Comparison of ENCODE assay signal across 10 cellular contexts in the genomic region with DNA sequence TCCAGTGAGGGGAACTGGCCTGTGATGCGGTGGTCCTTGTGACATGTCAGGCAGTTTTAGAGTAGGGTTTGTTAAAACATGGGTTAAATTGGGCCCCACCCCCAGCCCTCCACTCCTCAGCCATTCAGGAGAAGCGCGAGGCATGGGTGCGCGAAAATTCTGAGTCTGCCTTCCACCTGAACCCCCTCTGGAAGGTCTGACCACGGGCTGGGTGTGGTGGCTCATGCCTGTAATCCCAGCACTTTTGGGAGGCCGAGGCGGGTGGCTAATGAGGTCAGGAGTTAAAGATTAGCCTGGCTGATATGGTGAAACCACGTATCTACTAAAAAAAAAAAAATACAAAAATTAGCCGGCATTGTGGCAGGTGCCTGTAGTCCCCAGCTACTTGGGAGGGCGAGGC. TPM values are rescaled to one million over a fixed set of nuclear protein-coding genes. Genes with fewer than 3 reads are reported as not detected.
DNase-seq lines count a peak whose midpoint lies in the region; ATAC-seq and TF ChIP-seq lines count a peak whose summit lies in the region.
"Had no signal": no experiment of that assay in that cellular context is flagged by ENCODE, and none has a peak within 500 bp of the region (broad histone marks: within the 10 kb centered on the region; RNA-seq: fewer than 3 reads in every experiment).

No MANE protein-coding gene starts in this region.

- peaks cover 12% of the 10 kb centered on the region; the same call in 1 of the 2 replicates for H3K36me3 ChIP-seq in RWPE2 (ENCODE audit: low read depth)
- H3K36me3 ChIP-seq in endodermal cell (ENCODE audit: control insufficient read depth, insufficient read depth, low read length): no peaks in the 10 kb centered on the region
- H3K36me3 ChIP-seq in mucosa of rectum (ENCODE audit: control insufficient read depth in 2 of 2, insufficient read depth in 2 of 2, low read length in 2 of 2): peaks cover 0 to 4% of the 10 kb centered on the region in 2 donors
- no peaks in the 10 kb centered on the region for H3K36me3 ChIP-seq in thyroid gland

- TF ChIP-seq CTCF in RWPE2 (IDR thresholded peaks at IDR 0.05; ENCODE audit: poor library complexity, severe bottlenecking) (no peak), endodermal cell (conservative IDR thresholded peaks at IDR 0.05) (no peak), thyroid gland (IDR thresholded peaks at IDR 0.05) (no peak)

- H3K9ac ChIP-seq in endodermal cell (ENCODE audit: extremely low read depth, low read length, poor library complexity, severe bottlenecking): no peak overlapping the region
- H3K9ac ChIP-seq in mucosa of rectum (ENCODE audit: low read depth in 1 of 2, low read length in 2 of 2): no peak overlapping the region

- intact Hi-C loops in thyroid gland (cut with DNase I): no loop called here
- intact Hi-C loops in activated T-helper 1 cell treated with anti-CD3 and anti-CD28 coated beads, Interleukin-12 subunit alpha, Interleukin-12 subunit beta, Interleukin-2, Interleukin-4 antibody, amounts not matched to agents 30 ng/mL and 10 ng/mL and 1 ng/mL, durations not matched to agents 14 hours and 24 hours and 36 hours (cut with micrococcal nuclease): no loop called here

- H3K4me3 ChIP-seq in RWPE2 (ENCODE audit: severe bottlenecking) (no peak overlapping the region), endodermal cell (ENCODE audit: low read length) (no peak overlapping the region), mucosa of rectum (ENCODE audit: low read length in 2 of 2) (peak overlapping the region in 1 of 2 donors; percentile 7), thyroid gland (replicated peaks in 1 of 3) (no peak overlapping the region)

- TF ChIP-seq POLR2A in thyroid gland (IDR thresholded peaks at IDR 0.05): no peak

- H3K36me3 Mint-ChIP-seq in endodermal cell (ENCODE audit: low read depth): peaks cover 35% of the 10 kb centered on the region
- peaks cover 2% of the 10 kb centered on the region for H3K36me3 Mint-ChIP-seq in activated T-helper 1 cell treated with anti-CD3 and anti-CD28 coated beads, Interleukin-12 subunit alpha, Interleukin-12 subunit beta, Interleukin-2, Interleukin-4 antibody, amounts not matched to agents 30 ng/mL and 10 ng/mL and 1 ng/mL, durations not matched to agents 14 hours and 24 hours and 36 hours (ENCODE audit: low read depth)

- peaks cover 15% of the 10 kb centered on the region for H3K4me1 Mint-ChIP-seq in endodermal cell
- H3K4me1 Mint-ChIP-seq in activated T-helper 1 cell treated with anti-CD3 and anti-CD28 coated beads, Interleukin-12 subunit alpha, Interleukin-12 subunit beta, Interleukin-2, Interleukin-4 antibody, amounts not matched to agents 30 ng/mL and 10 ng/mL and 1 ng/mL, durations not matched to agents 14 hours and 24 hours and 36 hours (ENCODE audit: low read depth): peaks cover 6% of the 10 kb centered on the region

- ATAC-seq in RWPE2 (ENCODE audit: low read depth): no peak
- no peak for ATAC-seq in GM18498 (IDR thresholded peaks at IDR 0.05; ENCODE audit: unreplicated experiment)

- no peaks in the 10 kb centered on the region for H3K4me1 ChIP-seq in RWPE2 (ENCODE audit: insufficient read depth, poor library complexity, severe bottlenecking)
- H3K4me1 ChIP-seq in endodermal cell (ENCODE audit: control insufficient read depth, insufficient read depth, low read length): peaks cover 15% of the 10 kb centered on the region
- peaks cover 17 to 27% of the 10 kb centered on the region in 2 donors for H3K4me1 ChIP-seq in mucosa of rectum (ENCODE audit: control insufficient read depth in 2 of 2, insufficient read depth in 2 of 2, low read length in 2 of 2)
- H3K4me1 ChIP-seq in thyroid gland: peaks cover 52 to 63% of the 10 kb centered on the region in 2 donors

- WGBS in endodermal cell (ENCODE audit: insufficient coverage in 1 of 2, insufficient read length in 1 of 2), 2 experiments: 87 to 92% methylated on average over 6 to 11 of the region's 11 CpGs
- 62% methylated on average over 9 to 11 of the region's 11 CpGs for WGBS in thyroid gland, 2 donors

- H3K4me3 Mint-ChIP-seq in endodermal cell: no peak overlapping the region
- H3K4me3 Mint-ChIP-seq in activated T-helper 1 cell treated with anti-CD3 and anti-CD28 coated beads, Interleukin-12 subunit alpha, Interleukin-12 subunit beta, Interleukin-2, Interleukin-4 antibody, amounts not matched to agents 30 ng/mL and 10 ng/mL and 1 ng/mL, durations not matched to agents 14 hours and 24 hours and 36 hours: no peak overlapping the region

- H3K27me3 ChIP-seq in RWPE2 (ENCODE audit: insufficient read depth, poor library complexity, severe bottlenecking) (no peaks in the 10 kb centered on the region), endodermal cell (ENCODE audit: control insufficient read depth, insufficient read depth, low read length, poor library complexity, severe bottlenecking) (no peaks in the 10 kb centered on the region), mucosa of rectum (ENCODE audit: control insufficient read depth in 2 of 2, insufficient read depth in 2 of 2, low read length in 2 of 2) (no peaks in the 10 kb centered on the region), thyroid gland (no peaks in the 10 kb centered on the region)

- H3K27ac ChIP-seq in RWPE2 (ENCODE audit: poor library complexity, severe bottlenecking): peak overlapping the region; percentile 8
- H3K27ac ChIP-seq in endodermal cell (ENCODE audit: low read depth, low read length): peak overlapping the region; percentile 70
- H3K27ac ChIP-seq in mucosa of rectum (ENCODE audit: low read depth in 2 of 2, low read length in 2 of 2): peak overlapping the region; percentile 47 to 52
- H3K27ac ChIP-seq in thyroid gland: peak overlapping the region; percentile 20 to 71 (median 60)

- DNase-seq in RWPE2 (ENCODE audit: low spot score): no peak
- DNase-seq in endodermal cell: no peak
- no peak for DNase-seq in thyroid gland
- DNase-seq in iPS-NIHi11 (ENCODE audit: low spot score): no peak
- no peak for DNase-seq in activated T-helper 1 cell treated with anti-CD3 and anti-CD28 coated beads, Interleukin-12 subunit alpha, Interleukin-12 subunit beta, Interleukin-2, Interleukin-4 antibody, amounts not matched to agents 30 ng/mL and 10 ng/mL and 1 ng/mL, durations not matched to agents 14 hours and 24 hours and 36 hours (ENCODE audit: low spot score)
- DNase-seq: DMS153; NCI-H1436 treated with DMSO at 0.1 percent for 48 hours; NK-92 treated with Interleukin-12 subunit alpha and Interleukin-12 subunit beta, amount 100 ng/mL, for 24 hours had no signal

- peak overlapping the region; percentile 88 for H3K27ac Mint-ChIP-seq in endodermal cell
- no peak overlapping the region for H3K27ac Mint-ChIP-seq in activated T-helper 1 cell treated with anti-CD3 and anti-CD28 coated beads, Interleukin-12 subunit alpha, Interleukin-12 subunit beta, Interleukin-2, Interleukin-4 antibody, amounts not matched to agents 30 ng/mL and 10 ng/mL and 1 ng/mL, durations not matched to agents 14 hours and 24 hours and 36 hours

- peaks cover 7% of the 10 kb centered on the region for H3K9me3 Mint-ChIP-seq in endodermal cell
- no peaks in the 10 kb centered on the region for H3K9me3 Mint-ChIP-seq in activated T-helper 1 cell treated with anti-CD3 and anti-CD28 coated beads, Interleukin-12 subunit alpha, Interleukin-12 subunit beta, Interleukin-2, Interleukin-4 antibody, amounts not matched to agents 30 ng/mL and 10 ng/mL and 1 ng/mL, durations not matched to agents 14 hours and 24 hours and 36 hours

- H3K27me3 Mint-ChIP-seq in endodermal cell (ENCODE audit: insufficient read depth): no peaks in the 10 kb centered on the region
- H3K27me3 Mint-ChIP-seq in activated T-helper 1 cell treated with anti-CD3 and anti-CD28 coated beads, Interleukin-12 subunit alpha, Interleukin-12 subunit beta, Interleukin-2, Interleukin-4 antibody, amounts not matched to agents 30 ng/mL and 10 ng/mL and 1 ng/mL, durations not matched to agents 14 hours and 24 hours and 36 hours (ENCODE audit: insufficient read depth): no peaks in the 10 kb centered on the region

- H3K9me3 ChIP-seq in RWPE2 (ENCODE audit: severe bottlenecking): no peaks in the 10 kb centered on the region
- H3K9me3 ChIP-seq in endodermal cell (ENCODE audit: control insufficient read depth, low read length): no peaks in the 10 kb centered on the region
- no peaks in the 10 kb centered on the region for H3K9me3 ChIP-seq in mucosa of rectum (ENCODE audit: control insufficient read depth in 2 of 2, low read length in 2 of 2)
- no peaks in the 10 kb centered on the region for H3K9me3 ChIP-seq in thyroid gland

RNA-seq across cellular contexts. Expression of a gene that starts 51.8 kb away (rescaled TPM):
- total RNA-seq in endodermal cell (10 to 100 TPM; 65.4 to 79.2 TPM), thyroid gland (10 to 100 TPM; 31.4 to 59.6 (median 39.9) TPM)
- polyA plus RNA-seq in endodermal cell (2013, experiment 1 of 2): 39.9 TPM
- 37.7 TPM for polyA plus RNA-seq in endodermal cell (2013, experiment 2 of 2)
- total RNA-seq in activated T-helper 1 cell treated with anti-CD3 and anti-CD28 coated beads, Interleukin-12 subunit alpha, Interleukin-12 subunit beta, Interleukin-2, Interleukin-4 antibody, amounts not matched to agents 30 ng/mL and 10 ng/mL and 1 ng/mL, durations not matched to agents 14 hours and 24 hours and 36 hours: 38.3 and 44.5 TPM in 2 replicates

Comparison
In these comparisons a context has a peak if more than half of its experiments do, and no peak if none do; other contexts are left out.
1. H3K27ac ChIP-seq: peak in every context shown above with its lines; median percentile 70 in endodermal cell; 60 in thyroid gland; 50 in mucosa of rectum; 8 in RWPE2.